Comparison of ENCODE assay signal across 11 cellular contexts in genomic region chr1:151728151-151728711, GRCh38. TPM values are rescaled to one million over a fixed set of nuclear protein-coding genes. Genes with fewer than 3 reads are reported as not detected.
A peak's percentile ranks its signal among the peaks of the same experiment; 100 is the strongest.
DNase-seq lines count a peak whose midpoint lies in the region; ATAC-seq and TF ChIP-seq lines count a peak whose summit lies in the region.
"Had no signal": no experiment of that assay in that cellular context is flagged by ENCODE, and none has a peak within 500 bp of the region (broad histone marks: within the 10 kb centered on the region; RNA-seq: fewer than 3 reads in every experiment).

No MANE protein-coding gene starts in this region.

- H3K9ac ChIP-seq in skeletal muscle tissue (ENCODE audit: low read depth in 1 of 3, low read length in 3 of 3), result peak overlapping the region in 2 of 3 donors; percentile 45 to 47

- H3K9me3 ChIP-seq in skeletal muscle tissue (ENCODE audit: control insufficient read depth in 3 of 3, low read length in 3 of 3), result no peaks in the 10 kb centered on the region
- H3K9me3 ChIP-seq in CD4-positive, alpha-beta memory T cell (ENCODE audit: control insufficient read depth in 1 of 2, low read length in 2 of 2), result no peaks in the 10 kb centered on the region
- H3K9me3 ChIP-seq: breast epithelium had no signal

- no peaks in the 10 kb centered on the region for H3K4me1 Mint-ChIP-seq in activated T-helper 2 cell treated with anti-CD3 and anti-CD28 coated beads, Interferon-gamma antibody, Interleukin-2, Interleukin-4, amounts not matched to agents 10 μg/mL and 5 μg/mL and 100 μg/mL, durations not matched to agents 14 hours and 24 hours and 36 hours (ENCODE audit: low read depth)
- no peaks in the 10 kb centered on the region for H3K4me1 Mint-ChIP-seq in CD4-positive, alpha-beta memory T cell

- no peak overlapping the region for H3K4me3 Mint-ChIP-seq in activated T-helper 2 cell treated with anti-CD3 and anti-CD28 coated beads, Interferon-gamma antibody, Interleukin-2, Interleukin-4, amounts not matched to agents 10 μg/mL and 5 μg/mL and 100 μg/mL, durations not matched to agents 14 hours and 24 hours and 36 hours (ENCODE audit: low read depth)
- no peak overlapping the region for H3K4me3 Mint-ChIP-seq in CD4-positive, alpha-beta memory T cell

- H3K27ac Mint-ChIP-seq in activated T-helper 2 cell treated with anti-CD3 and anti-CD28 coated beads, Interferon-gamma antibody, Interleukin-2, Interleukin-4, amounts not matched to agents 10 μg/mL and 5 μg/mL and 100 μg/mL, durations not matched to agents 14 hours and 24 hours and 36 hours, result no peak overlapping the region
- no peak overlapping the region for H3K27ac Mint-ChIP-seq in CD4-positive, alpha-beta memory T cell

- CTCF ChIA-PET in CD4-positive, alpha-beta memory T cell (lab: Charles Lee; ENCODE audit: partially characterized antibody), result interaction anchor here (1.3 kb wide), 1 partner anchor 134 kb away, joined by 3 read pairs; no protein-coding TSS in a partner anchor

- TF ChIP-seq CTCF in choroid plexus epithelial cell (conservative IDR thresholded peaks at IDR 0.05; ENCODE audit: low read depth, low read length), result no peak

- no peaks in the 10 kb centered on the region for H3K9me3 Mint-ChIP-seq in activated T-helper 2 cell treated with anti-CD3 and anti-CD28 coated beads, Interferon-gamma antibody, Interleukin-2, Interleukin-4, amounts not matched to agents 10 μg/mL and 5 μg/mL and 100 μg/mL, durations not matched to agents 14 hours and 24 hours and 36 hours
- H3K9me3 Mint-ChIP-seq in CD4-positive, alpha-beta memory T cell, result no peaks in the 10 kb centered on the region

- POLR2A ChIA-PET in CD4-positive, alpha-beta memory T cell (lab: Charles Lee; ENCODE audit: partially characterized antibody), result no interaction called here

- DNase-seq in NCI-H128 (lab: John Stamatoyannopoulos, UW; ENCODE audit: unreplicated experiment) (peak; percentile 23), choroid plexus epithelial cell (ENCODE audit: low read depth) (peak; percentile 39), iris pigment epithelial cell (ENCODE audit: low read depth) (peak; percentile 51)
- no peak for DNase-seq in activated T-helper 2 cell treated with anti-CD3 and anti-CD28 coated beads, Interferon-gamma antibody, Interleukin-2, Interleukin-4, amounts not matched to agents 10 μg/mL and 5 μg/mL and 100 μg/mL, durations not matched to agents 14 hours and 24 hours and 36 hours (ENCODE audit: low spot score)
- no peak for DNase-seq in CD4-positive, alpha-beta memory T cell
- DNase-seq: NCI-H774 had no signal

- ATAC-seq in GM18868 (IDR thresholded peaks at IDR 0.05; ENCODE audit: unreplicated experiment) (no peak), GM21515 (IDR thresholded peaks at IDR 0.05; ENCODE audit: unreplicated experiment) (no peak)

- no peak overlapping the region for H3K27ac ChIP-seq in skeletal muscle tissue (ENCODE audit: low read depth, low read length)
- H3K27ac ChIP-seq in CD4-positive, alpha-beta memory T cell (ENCODE audit: low read depth, low read length), result no peak overlapping the region
- H3K27ac ChIP-seq: breast epithelium had no signal

- no peak overlapping the region for H3K4me3 ChIP-seq in choroid plexus epithelial cell (ENCODE audit: low read depth, low read length)
- H3K4me3 ChIP-seq in skeletal muscle tissue (ENCODE audit: low read length in 3 of 3), result peak overlapping the region in 2 of 3 donors; percentile 22 to 37
- H3K4me3 ChIP-seq in CD4-positive, alpha-beta memory T cell (ENCODE audit: low read length in 2 of 2), result no peak overlapping the region

- H3K27me3 ChIP-seq in skeletal muscle tissue (ENCODE audit: control insufficient read depth in 3 of 3, insufficient read depth in 3 of 3, low read length in 3 of 3), result peaks cover 0 to 3% (median 0%) of the 10 kb centered on the region in 3 donors
- H3K27me3 ChIP-seq in CD4-positive, alpha-beta memory T cell (ENCODE audit: insufficient read depth, low read length), result peaks cover 12% of the 10 kb centered on the region
- H3K27me3 ChIP-seq: breast epithelium had no signal

- H3K36me3 Mint-ChIP-seq in activated T-helper 2 cell treated with anti-CD3 and anti-CD28 coated beads, Interferon-gamma antibody, Interleukin-2, Interleukin-4, amounts not matched to agents 10 μg/mL and 5 μg/mL and 100 μg/mL, durations not matched to agents 14 hours and 24 hours and 36 hours (ENCODE audit: low read depth), result no peaks in the 10 kb centered on the region
- no peaks in the 10 kb centered on the region for H3K36me3 Mint-ChIP-seq in CD4-positive, alpha-beta memory T cell

- H3K27me3 Mint-ChIP-seq in activated T-helper 2 cell treated with anti-CD3 and anti-CD28 coated beads, Interferon-gamma antibody, Interleukin-2, Interleukin-4, amounts not matched to agents 10 μg/mL and 5 μg/mL and 100 μg/mL, durations not matched to agents 14 hours and 24 hours and 36 hours (ENCODE audit: low read depth), result peaks cover 44% of the 10 kb centered on the region
- peaks cover 38 to 51% of the 10 kb centered on the region in 2 donors for H3K27me3 Mint-ChIP-seq in CD4-positive, alpha-beta memory T cell

- H3K4me1 ChIP-seq in skeletal muscle tissue (ENCODE audit: control insufficient read depth in 3 of 3, insufficient read depth in 3 of 3, low read length in 3 of 3), result peaks cover 3 to 9% (median 7%) of the 10 kb centered on the region in 3 donors
- no peaks in the 10 kb centered on the region for H3K4me1 ChIP-seq in CD4-positive, alpha-beta memory T cell (ENCODE audit: insufficient read depth, low read length)
- H3K4me1 ChIP-seq: breast epithelium had no signal

- intact Hi-C loops in activated T-helper 2 cell treated with anti-CD3 and anti-CD28 coated beads, Interferon-gamma antibody, Interleukin-2, Interleukin-4, amounts not matched to agents 10 μg/mL and 5 μg/mL and 100 μg/mL, durations not matched to agents 14 hours and 24 hours and 36 hours (cut with micrococcal nuclease), result no loop called here
- intact Hi-C loops in CD4-positive, alpha-beta memory T cell (cut with micrococcal nuclease), result no loop called here

- H3K36me3 ChIP-seq in skeletal muscle tissue (ENCODE audit: control insufficient read depth in 3 of 3, insufficient read depth in 3 of 3, low read length in 3 of 3), result no peaks in the 10 kb centered on the region
- H3K36me3 ChIP-seq in CD4-positive, alpha-beta memory T cell (ENCODE audit: insufficient read depth, low read length), result no peaks in the 10 kb centered on the region
- H3K36me3 ChIP-seq: breast epithelium had no signal

RNA-seq across cellular contexts. Expression of gene RIIAD1, which starts 6.9 kb away (rescaled TPM):
- total RNA-seq in skeletal muscle tissue, result not detected
- not detected in 2 replicates for total RNA-seq in activated T-helper 2 cell treated with anti-CD3 and anti-CD28 coated beads, Interferon-gamma antibody, Interleukin-2, Interleukin-4, amounts not matched to agents 10 μg/mL and 5 μg/mL and 100 μg/mL, durations not matched to agents 14 hours and 24 hours and 36 hours
- total RNA-seq in CD4-positive, alpha-beta memory T cell, result not detected
- not detected for polyA plus RNA-seq in CD4-positive, alpha-beta memory T cell
- total RNA-seq: breast epithelium, lower leg skin had no signal

RNA-seq across cellular contexts. Expression of gene CELF3, which starts 11.6 kb away (rescaled TPM):
- total RNA-seq in skeletal muscle tissue, result under 0.01 TPM
- total RNA-seq in activated T-helper 2 cell treated with anti-CD3 and anti-CD28 coated beads, Interferon-gamma antibody, Interleukin-2, Interleukin-4, amounts not matched to agents 10 μg/mL and 5 μg/mL and 100 μg/mL, durations not matched to agents 14 hours and 24 hours and 36 hours, result not detected in 2 replicates
- total RNA-seq in CD4-positive, alpha-beta memory T cell, result not detected
- polyA plus RNA-seq in CD4-positive, alpha-beta memory T cell, result not detected
- total RNA-seq: breast epithelium, lower leg skin had no signal

RNA-seq across cellular contexts. Expression of gene MRPL9, which starts 35.1 kb away (rescaled TPM):
- total RNA-seq in skeletal muscle tissue, result 90.3 TPM
- 141 and 159 TPM in 2 replicates for total RNA-seq in activated T-helper 2 cell treated with anti-CD3 and anti-CD28 coated beads, Interferon-gamma antibody, Interleukin-2, Interleukin-4, amounts not matched to agents 10 μg/mL and 5 μg/mL and 100 μg/mL, durations not matched to agents 14 hours and 24 hours and 36 hours
- total RNA-seq in CD4-positive, alpha-beta memory T cell, result 10 to 100 TPM; 75.5 to 82.8 TPM
- 100 to 1,000 TPM; 134 to 160 TPM for polyA plus RNA-seq in CD4-positive, alpha-beta memory T cell

Comparison
In these comparisons a context has a peak if more than half of its experiments do, and no peak if none do; other contexts are left out.
1. DNase-seq: peak in NCI-H128 (single experiment), choroid plexus epithelial cell (single experiment) and iris pigment epithelial cell (single experiment); none in activated T-helper 2 cell treated with anti-CD3 and anti-CD28 coated beads, Interferon-gamma antibody, Interleukin-2, Interleukin-4, amounts not matched to agents 10 μg/mL and 5 μg/mL and 100 μg/mL, durations not matched to agents 14 hours and 24 hours and 36 hours (single experiment) and CD4-positive, alpha-beta memory T cell (0 of 5).
2. H3K4me3 ChIP-seq: peak in skeletal muscle tissue (2 of 3); none in choroid plexus epithelial cell (single experiment) and CD4-positive, alpha-beta memory T cell (0 of 2).